ENCODE assay signal across 8 cellular contexts in the genomic region with DNA sequence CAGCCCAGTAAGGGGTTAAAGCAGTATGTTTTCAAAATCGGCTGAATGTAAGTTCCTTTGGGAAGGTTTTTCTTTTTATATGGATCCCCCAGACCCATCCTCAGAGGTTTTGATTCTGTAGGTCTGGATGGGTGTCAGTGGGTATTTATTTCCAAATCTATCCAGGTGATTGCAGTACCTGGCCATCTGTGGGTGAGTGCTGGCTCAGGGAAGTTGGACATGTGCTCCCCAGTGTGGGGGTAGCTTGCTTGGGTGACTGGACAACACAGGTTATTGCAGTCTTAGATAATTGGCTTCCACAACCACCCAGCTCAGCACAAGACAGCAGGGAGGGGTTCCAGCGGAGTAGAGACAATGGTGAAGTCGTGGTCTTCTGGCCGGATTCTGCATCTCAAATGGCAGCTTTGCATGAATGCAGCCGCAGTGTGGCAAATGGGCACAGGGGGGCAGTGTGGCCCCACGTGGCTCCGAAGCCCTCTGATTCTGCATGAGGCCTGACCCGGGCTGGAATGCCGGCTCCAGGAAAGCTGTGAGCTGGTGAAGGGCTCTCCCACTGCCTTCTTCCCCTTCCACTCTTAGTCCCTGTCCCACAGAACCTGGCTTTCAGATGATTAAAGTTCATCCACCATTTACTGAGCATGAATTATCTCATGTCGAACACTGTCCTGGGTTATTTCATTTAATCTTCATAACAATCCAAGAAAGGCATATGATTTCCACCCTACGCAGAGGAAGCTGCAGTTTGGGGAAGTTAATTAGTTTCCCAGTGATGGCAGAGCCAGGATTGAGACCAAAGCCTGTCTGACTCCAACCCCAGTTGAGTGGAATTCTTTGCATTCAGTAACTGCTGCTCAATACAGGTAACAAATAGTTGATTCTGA.
DNase-seq lines count a peak whose midpoint lies in the region; FAIRE-seq and TF ChIP-seq lines count a peak whose summit lies in the region.

No MANE protein-coding gene starts in this region.

- peak; percentile 93 for TF ChIP-seq CTCF in parathyroid adenoma (IDR thresholded peaks at IDR 0.05)
- TF ChIP-seq CTCF in tibial artery (IDR thresholded peaks at IDR 0.05): peak; percentile 97 to 98

- H3K4me1 ChIP-seq in Karpas-422 (ENCODE audit: low read length): peaks cover 10% of the 10 kb centered on the region
- no peaks in the 10 kb centered on the region for H3K4me1 ChIP-seq in parathyroid adenoma
- peaks cover 0 to 39% (median 26%) of the 10 kb centered on the region in 4 donors for H3K4me1 ChIP-seq in tibial artery

- H3K9me2 ChIP-seq in Karpas-422 (replicated peaks; ENCODE audit: insufficient read depth, low read length): no peaks in the 10 kb centered on the region

- no peak overlapping the region for H3K9ac ChIP-seq in Karpas-422 (ENCODE audit: low read length)
- no peak overlapping the region for H3K9ac ChIP-seq in parathyroid adenoma

- H3K79me2 ChIP-seq in Karpas-422 (ENCODE audit: low read length) (no peaks in the 10 kb centered on the region), parathyroid adenoma (no peaks in the 10 kb centered on the region)

- intact Hi-C loops in tibial artery (cut with DNase I; ENCODE audit: low total_unique reads): loop anchor here (5.0 to 10.0 kb wide), 3 partner anchors 106 to 978 kb away; a partner anchor contains a TSS

- no peaks in the 10 kb centered on the region for H4K20me1 ChIP-seq in Karpas-422 (ENCODE audit: insufficient read depth, low read depth, low read length)

- no peak overlapping the region for H3K27ac ChIP-seq in Karpas-422 (ENCODE audit: low read length)
- no peak overlapping the region for H3K27ac ChIP-seq in parathyroid adenoma
- H3K27ac ChIP-seq in tibial artery: peak overlapping the region in 1 of 2 donors; percentile 41

- H3K9me3 ChIP-seq in Karpas-422 (ENCODE audit: low read length) (no peaks in the 10 kb centered on the region), parathyroid adenoma (ENCODE audit: control insufficient read depth, low read length) (no peaks in the 10 kb centered on the region), tibial artery (no peaks in the 10 kb centered on the region)

- H3K4me2 ChIP-seq in Karpas-422 (ENCODE audit: low read depth, low read length, poor library complexity, severe bottlenecking) (no peak overlapping the region), parathyroid adenoma (ENCODE audit: low read length) (no peak overlapping the region)

- FAIRE-seq in GM19239 (lab: Jason Lieb, UNC): peak; percentile 87

- H3K4me3 ChIP-seq in Karpas-422 (ENCODE audit: low read length): no peak overlapping the region
- no peak overlapping the region for H3K4me3 ChIP-seq in parathyroid adenoma (ENCODE audit: low read depth, low read length)
- H3K4me3 ChIP-seq in tibial artery: no peak overlapping the region

- H2AFZ ChIP-seq in Karpas-422 (ENCODE audit: low read length) (0 out of 2 replicates have a peak overlapping the region, but pooled peaks have one; percentile 39), parathyroid adenoma (peak overlapping the region; percentile 49)

- peak; percentile 90 for DNase-seq in Ammon's horn (ENCODE audit: low spot score)
- DNase-seq in GM19239 (ENCODE audit: insufficient read length, low spot score): peak; percentile 50
- peak; percentile 88 for DNase-seq in Karpas-422
- DNase-seq in SHP77 (lab: John Stamatoyannopoulos, UW): peak; percentile 68 to 71
- DNase-seq in activated gamma-delta T cell treated with Interleukin-2 at 50 U/mL for 16 hours: peak; percentile 60
- peak; percentile 74 for DNase-seq in globus pallidus (ENCODE audit: low spot score)
- peak; percentile 88 to 92 for DNase-seq in tibial artery

- H3K27me3 ChIP-seq in Karpas-422 (ENCODE audit: low read length) (no peaks in the 10 kb centered on the region), parathyroid adenoma (ENCODE audit: control insufficient read depth, insufficient read depth, low read length) (no peaks in the 10 kb centered on the region), tibial artery (no peaks in the 10 kb centered on the region)

- H3K36me3 ChIP-seq in Karpas-422 (ENCODE audit: insufficient read depth, low read length): no peaks in the 10 kb centered on the region
- H3K36me3 ChIP-seq in parathyroid adenoma (ENCODE audit: control insufficient read depth, insufficient read depth, low read length): no peaks in the 10 kb centered on the region
- no peaks in the 10 kb centered on the region for H3K36me3 ChIP-seq in tibial artery
